26 cellular contexts compared by ENCODE assay signal in genomic region chr1:245777752-245778151, GRCh38.
A peak's percentile ranks its signal among the peaks of the same experiment; 100 is the strongest.
DNase-seq lines count a peak whose midpoint lies in the region; ATAC-seq, FAIRE-seq and TF ChIP-seq lines count a peak whose summit lies in the region.
"Had no signal": no experiment of that assay in that cellular context is flagged by ENCODE, and none has a peak within 500 bp of the region (broad histone marks: within the 10 kb centered on the region; RNA-seq: fewer than 3 reads in every experiment).

No MANE protein-coding gene starts in this region.

- intact Hi-C loops in pancreas (cut with DNase I), result no loop called here
- intact Hi-C loops in CD4-positive, alpha-beta memory T cell (cut with micrococcal nuclease), result no loop called here

- FAIRE-seq in pancreas (lab: Jason Lieb, UNC), result no peak
- FAIRE-seq: A204.1, GM12878, GM12892, GM18507 had no signal

- peaks cover 0 to 5% (median 0%) of the 10 kb centered on the region in 6 donors for H3K9me3 Mint-ChIP-seq in immature natural killer cell
- no peaks in the 10 kb centered on the region for H3K9me3 Mint-ChIP-seq in natural killer cell treated with Interleukin-12 subunit alpha and Interleukin-12 subunit beta and Interleukin-15 and Interleukin-18, amount 100 ng/mL, for 72 hours
- peaks cover 0 to 7% (median 2%) of the 10 kb centered on the region in 8 donors for H3K9me3 Mint-ChIP-seq in CD4-positive, alpha-beta memory T cell

- peaks cover 44 to 52% of the 10 kb centered on the region in 2 donors for H3K4me1 Mint-ChIP-seq in immature natural killer cell
- peaks cover 19 to 24% of the 10 kb centered on the region in 2 donors for H3K4me1 Mint-ChIP-seq in natural killer cell treated with Interleukin-12 subunit alpha and Interleukin-12 subunit beta and Interleukin-15 and Interleukin-18, amount 100 ng/mL, for 72 hours (ENCODE audit: low read depth in 2 of 2)
- peaks cover 0 to 1% (median 0%) of the 10 kb centered on the region in 4 donors for H3K4me1 Mint-ChIP-seq in CD4-positive, alpha-beta memory T cell
- H3K4me1 Mint-ChIP-seq: CD14-positive monocyte had no signal

- CTCF ChIA-PET in HEK293T (lab: Yijun Ruan, JAX), result no interaction called here
- CTCF ChIA-PET in CD4-positive, alpha-beta memory T cell (lab: Charles Lee; ENCODE audit: partially characterized antibody), result no interaction called here

- no peaks in the 10 kb centered on the region for H3K9me3 ChIP-seq in pancreas
- no peaks in the 10 kb centered on the region for H3K9me3 ChIP-seq in CD4-positive, alpha-beta memory T cell (ENCODE audit: control insufficient read depth in 1 of 2, low read length in 2 of 2)
- H3K9me3 ChIP-seq: Caco-2 had no signal

- DNase-seq in immature natural killer cell, result peak; percentile 7 to 19 (median 13)
- no peak for DNase-seq in natural killer cell treated with Interleukin-12 subunit alpha and Interleukin-12 subunit beta and Interleukin-15 and Interleukin-18, amount 100 ng/mL, for 72 hours (ENCODE audit: low spot score)
- no peak for DNase-seq in pancreas
- DNase-seq in HEK293T (ENCODE audit: extremely low spot score), result no peak
- no peak for DNase-seq in CD4-positive, alpha-beta memory T cell
- DNase-seq: 8988T; ACHN; BE2C; C1 segment of cervical spinal cord; Caco-2; Calu3; CD4-positive, CD25-positive, alpha-beta regulatory T cell; CD8-positive, alpha-beta T cell; DMS 273 treated with DMSO at 0.1 percent for 48 hours; DMS153; DMS53; DMS79; DND-41; EL; GDM1 had no signal

- WGBS in pancreas, 2 donors, result 95 to 96% methylated on average over 3 of the region's 3 CpGs

- H3K36me3 ChIP-seq in pancreas, result no peaks in the 10 kb centered on the region
- no peaks in the 10 kb centered on the region for H3K36me3 ChIP-seq in CD4-positive, alpha-beta memory T cell (ENCODE audit: insufficient read depth, low read length)
- H3K36me3 ChIP-seq: BLaER1 had no signal

- no peaks in the 10 kb centered on the region for H3K4me1 ChIP-seq in pancreas
- no peaks in the 10 kb centered on the region for H3K4me1 ChIP-seq in CD4-positive, alpha-beta memory T cell (ENCODE audit: insufficient read depth, low read length)
- H3K4me1 ChIP-seq: BLaER1 had no signal

- no peak overlapping the region for H3K4me3 ChIP-seq in pancreas
- H3K4me3 ChIP-seq in CD4-positive, alpha-beta memory T cell (ENCODE audit: low read length in 2 of 2), result no peak overlapping the region
- H3K4me3 ChIP-seq: BLaER1, GM12878 had no signal

- no peak for ATAC-seq in natural killer cell treated with Interleukin-12 subunit alpha and Interleukin-12 subunit beta and Interleukin-15 and Interleukin-18, amount 100 ng/mL, for 72 hours
- no peak for ATAC-seq in pancreas
- ATAC-seq: CD8-positive, alpha-beta T cell; GM12878 had no signal

- POLR2A ChIA-PET in HEK293T (lab: Yijun Ruan, JAX), result no interaction called here
- POLR2A ChIA-PET in CD4-positive, alpha-beta memory T cell (lab: Charles Lee; ENCODE audit: partially characterized antibody), result no interaction called here

- H3K4me3 Mint-ChIP-seq in immature natural killer cell, result peak overlapping the region; percentile 56 to 80 (median 70)
- H3K4me3 Mint-ChIP-seq in natural killer cell treated with Interleukin-12 subunit alpha and Interleukin-12 subunit beta and Interleukin-15 and Interleukin-18, amount 100 ng/mL, for 72 hours, result peak overlapping the region; percentile 55
- H3K4me3 Mint-ChIP-seq in CD4-positive, alpha-beta memory T cell, result no peak overlapping the region
- H3K4me3 Mint-ChIP-seq: CD14-positive monocyte; CD4-positive, CD25-positive, alpha-beta regulatory T cell; CD8-positive, alpha-beta T cell had no signal

- TF ChIP-seq CTCF in pancreas (IDR thresholded peaks at IDR 0.05), result no peak

- peaks cover 0 to 1% (median 0%) of the 10 kb centered on the region in 3 donors for H3K27me3 Mint-ChIP-seq in immature natural killer cell (ENCODE audit: low read depth in 3 of 3)
- no peaks in the 10 kb centered on the region for H3K27me3 Mint-ChIP-seq in natural killer cell treated with Interleukin-12 subunit alpha and Interleukin-12 subunit beta and Interleukin-15 and Interleukin-18, amount 100 ng/mL, for 72 hours
- H3K27me3 Mint-ChIP-seq in CD4-positive, alpha-beta memory T cell, result no peaks in the 10 kb centered on the region
- H3K27me3 Mint-ChIP-seq: CD4-positive, CD25-positive, alpha-beta regulatory T cell had no signal

- peaks cover 1 to 6% (median 3%) of the 10 kb centered on the region in 3 donors for H3K36me3 Mint-ChIP-seq in immature natural killer cell
- peaks cover 6% of the 10 kb centered on the region for H3K36me3 Mint-ChIP-seq in natural killer cell treated with Interleukin-12 subunit alpha and Interleukin-12 subunit beta and Interleukin-15 and Interleukin-18, amount 100 ng/mL, for 72 hours
- peaks cover 0 to 1% of the 10 kb centered on the region in 2 donors for H3K36me3 Mint-ChIP-seq in CD4-positive, alpha-beta memory T cell
- H3K36me3 Mint-ChIP-seq: CD14-positive monocyte had no signal

- no peaks in the 10 kb centered on the region for H3K27me3 ChIP-seq in pancreas
- no peaks in the 10 kb centered on the region for H3K27me3 ChIP-seq in CD4-positive, alpha-beta memory T cell (ENCODE audit: insufficient read depth, low read length)
- H3K27me3 ChIP-seq: BE2C, BLaER1 had no signal

- H3K27ac Mint-ChIP-seq in immature natural killer cell, result peak overlapping the region; percentile 29 to 86 (median 76)
- peak overlapping the region in 1 of 2 donors; percentile 22 for H3K27ac Mint-ChIP-seq in natural killer cell treated with Interleukin-12 subunit alpha and Interleukin-12 subunit beta and Interleukin-15 and Interleukin-18, amount 100 ng/mL, for 72 hours
- no peak overlapping the region for H3K27ac Mint-ChIP-seq in CD4-positive, alpha-beta memory T cell
- H3K27ac Mint-ChIP-seq: CD14-positive monocyte; CD4-positive, CD25-positive, alpha-beta regulatory T cell; CD8-positive, alpha-beta T cell had no signal

- no peak overlapping the region for H3K27ac ChIP-seq in pancreas
- no peak overlapping the region for H3K27ac ChIP-seq in CD4-positive, alpha-beta memory T cell (ENCODE audit: low read depth, low read length)
- H3K27ac ChIP-seq: BLaER1 had no signal

TF ChIP-seq in HEK293T, 16 proteins besides CTCF, POLR2A, EP300 and RAD21:
- TF ChIP-seq FOXM1 (IDR thresholded peaks at IDR 0.05; ENCODE audit: borderline replicate concordance) (no peak), ZNF384 (IDR thresholded peaks at IDR 0.05) (no peak)

Comparison
In these comparisons a context has a peak if more than half of its experiments do, and no peak if none do; other contexts are left out.
1. DNase-seq: peak in immature natural killer cell (3 of 3); none in natural killer cell treated with Interleukin-12 subunit alpha and Interleukin-12 subunit beta and Interleukin-15 and Interleukin-18, amount 100 ng/mL, for 72 hours (single experiment), pancreas (0 of 6), HEK293T (single experiment) and CD4-positive, alpha-beta memory T cell (0 of 5).
2. H3K27ac Mint-ChIP-seq: peak in immature natural killer cell (6 of 6); none in CD4-positive, alpha-beta memory T cell (0 of 7).
3. H3K4me3 Mint-ChIP-seq: peak in immature natural killer cell (5 of 5) and natural killer cell treated with Interleukin-12 subunit alpha and Interleukin-12 subunit beta and Interleukin-15 and Interleukin-18, amount 100 ng/mL, for 72 hours (single experiment); none in CD4-positive, alpha-beta memory T cell (0 of 8).